ENCODE assay signal across 9 cellular contexts in genomic region chr11:25981998-25982397, GRCh38.
DNase-seq lines count a peak whose midpoint lies in the region; ATAC-seq and TF ChIP-seq lines count a peak whose summit lies in the region.
"Had no signal": no experiment of that assay in that cellular context is flagged by ENCODE, and none has a peak within 500 bp of the region (broad histone marks: within the 10 kb centered on the region; RNA-seq: fewer than 3 reads in every experiment).

No MANE protein-coding gene starts in this region.

- peak; percentile 96 for ATAC-seq in GM21381 (IDR thresholded peaks at IDR 0.05; ENCODE audit: unreplicated experiment)
- peak; percentile 88 for ATAC-seq in HG03521 (IDR thresholded peaks at IDR 0.05; ENCODE audit: unreplicated experiment)
- ATAC-seq in RWPE2 (ENCODE audit: low read depth), result peak; percentile 88
- ATAC-seq in foreskin keratinocyte, result peak; percentile 90

- no peaks in the 10 kb centered on the region for H3K27me3 Mint-ChIP-seq in progenitor cell of endocrine pancreas
- no peaks in the 10 kb centered on the region for H3K27me3 Mint-ChIP-seq in activated CD4-positive, alpha-beta memory T cell treated with anti-CD3 and anti-CD28 coated beads, Interleukin-2, amount 10 ng/mL, durations not matched to agents 7 days and 5 days
- H3K27me3 Mint-ChIP-seq: activated naive CD4-positive, alpha-beta T cell treated with anti-CD3 and anti-CD28 coated beads, Interleukin-2, amount 50 U/mL, for 24 hours had no signal

- no peak overlapping the region for H3K4me3 Mint-ChIP-seq in progenitor cell of endocrine pancreas (ENCODE audit: low read depth)
- no peak overlapping the region for H3K4me3 Mint-ChIP-seq in activated CD4-positive, alpha-beta memory T cell treated with anti-CD3 and anti-CD28 coated beads, Interleukin-2, amount 10 ng/mL, durations not matched to agents 7 days and 5 days
- H3K4me3 Mint-ChIP-seq: activated naive CD4-positive, alpha-beta T cell treated with anti-CD3 and anti-CD28 coated beads, Interleukin-2, amount 50 U/mL, for 24 hours had no signal

- H3K4me1 Mint-ChIP-seq in progenitor cell of endocrine pancreas (ENCODE audit: low read depth), result peaks cover 6% of the 10 kb centered on the region
- H3K4me1 Mint-ChIP-seq in activated CD4-positive, alpha-beta memory T cell treated with anti-CD3 and anti-CD28 coated beads, Interleukin-2, amount 10 ng/mL, durations not matched to agents 7 days and 5 days, result no peaks in the 10 kb centered on the region
- H3K4me1 Mint-ChIP-seq: activated naive CD4-positive, alpha-beta T cell treated with anti-CD3 and anti-CD28 coated beads, Interleukin-2, amount 50 U/mL, for 24 hours had no signal

- POLR2A ChIA-PET in activated CD4-positive, alpha-beta memory T cell treated with anti-CD3 and anti-CD28 coated beads, Interleukin-2, amount 10 ng/mL, durations not matched to agents 7 days and 5 days (lab: Charles Lee), result no interaction called here

- H3K36me3 Mint-ChIP-seq in progenitor cell of endocrine pancreas (ENCODE audit: insufficient read depth), result no peaks in the 10 kb centered on the region
- no peaks in the 10 kb centered on the region for H3K36me3 Mint-ChIP-seq in activated CD4-positive, alpha-beta memory T cell treated with anti-CD3 and anti-CD28 coated beads, Interleukin-2, amount 10 ng/mL, durations not matched to agents 7 days and 5 days (ENCODE audit: low read depth)
- H3K36me3 Mint-ChIP-seq: activated naive CD4-positive, alpha-beta T cell treated with anti-CD3 and anti-CD28 coated beads, Interleukin-2, amount 50 U/mL, for 24 hours had no signal

- no peaks in the 10 kb centered on the region for H3K9me3 Mint-ChIP-seq in progenitor cell of endocrine pancreas (ENCODE audit: low read depth)
- H3K9me3 Mint-ChIP-seq in activated CD4-positive, alpha-beta memory T cell treated with anti-CD3 and anti-CD28 coated beads, Interleukin-2, amount 10 ng/mL, durations not matched to agents 7 days and 5 days, result peaks cover 3% of the 10 kb centered on the region
- H3K9me3 Mint-ChIP-seq: activated naive CD4-positive, alpha-beta T cell treated with anti-CD3 and anti-CD28 coated beads, Interleukin-2, amount 50 U/mL, for 24 hours had no signal

- DNase-seq in GM03348 (ENCODE audit: low spot score) (peak; percentile 58), RWPE2 (ENCODE audit: low spot score) (no peak), foreskin keratinocyte (peak; percentile 20 to 47), progenitor cell of endocrine pancreas (ENCODE audit: low spot score, unreplicated experiment) (no peak), cortex of kidney (lab: John Stamatoyannopoulos, UW) (no peak)
- DNase-seq in activated CD4-positive, alpha-beta memory T cell treated with anti-CD3 and anti-CD28 coated beads, Interleukin-2, amount 10 ng/mL, durations not matched to agents 7 days and 5 days, result no peak

- H3K27ac ChIP-seq in RWPE2 (ENCODE audit: poor library complexity, severe bottlenecking), result no peak overlapping the region
- H3K27ac ChIP-seq in foreskin keratinocyte, result no peak overlapping the region

- H3K4me1 ChIP-seq in RWPE2 (ENCODE audit: insufficient read depth, poor library complexity, severe bottlenecking) (no peaks in the 10 kb centered on the region), foreskin keratinocyte (peaks cover 8% of the 10 kb centered on the region)

- no peak overlapping the region for H3K4me3 ChIP-seq in RWPE2 (ENCODE audit: severe bottlenecking)

- CTCF ChIA-PET in activated CD4-positive, alpha-beta memory T cell treated with anti-CD3 and anti-CD28 coated beads, Interleukin-2, amount 10 ng/mL, durations not matched to agents 7 days and 5 days (lab: Charles Lee), result interaction anchor here (1.6 kb wide), 1 partner anchor 303 kb away, joined by 4 read pairs; no protein-coding TSS in a partner anchor

- H3K9me3 ChIP-seq in RWPE2 (ENCODE audit: severe bottlenecking), result no peaks in the 10 kb centered on the region

- H3K36me3 ChIP-seq in RWPE2 (ENCODE audit: low read depth), result no peaks in the 10 kb centered on the region

- TF ChIP-seq CTCF in RWPE2 (IDR thresholded peaks at IDR 0.05; ENCODE audit: poor library complexity, severe bottlenecking), result peak; percentile 74
- peak; percentile 83 for TF ChIP-seq CTCF in foreskin keratinocyte (conservative IDR thresholded peaks at IDR 0.05)
- TF ChIP-seq CTCF in progenitor cell of endocrine pancreas (IDR thresholded peaks at IDR 0.05; ENCODE audit: unreplicated experiment), result peak; percentile 74

- H3K27ac Mint-ChIP-seq in progenitor cell of endocrine pancreas, result no peak overlapping the region
- H3K27ac Mint-ChIP-seq in activated CD4-positive, alpha-beta memory T cell treated with anti-CD3 and anti-CD28 coated beads, Interleukin-2, amount 10 ng/mL, durations not matched to agents 7 days and 5 days, result no peak overlapping the region
- H3K27ac Mint-ChIP-seq: activated naive CD4-positive, alpha-beta T cell treated with anti-CD3 and anti-CD28 coated beads, Interleukin-2, amount 50 U/mL, for 24 hours had no signal

- no peaks in the 10 kb centered on the region for H3K27me3 ChIP-seq in RWPE2 (ENCODE audit: insufficient read depth, poor library complexity, severe bottlenecking)
- no peaks in the 10 kb centered on the region for H3K27me3 ChIP-seq in foreskin keratinocyte

Comparison
In these comparisons a context has a peak if more than half of its experiments do, and no peak if none do; other contexts are left out.
1. DNase-seq: peak in GM03348 (single experiment) and foreskin keratinocyte (2 of 2); none in RWPE2 (single experiment), progenitor cell of endocrine pancreas (single experiment), activated CD4-positive, alpha-beta memory T cell treated with anti-CD3 and anti-CD28 coated beads, Interleukin-2, amount 10 ng/mL, durations not matched to agents 7 days and 5 days (single experiment) and cortex of kidney (single experiment).
2. Peak in every context shown above with its lines, with median percentiles within 50 percentile points of each other: ATAC-seq and CTCF ChIP-seq.